Comparison of ENCODE assay signal across 19 cellular contexts in the genomic region with DNA sequence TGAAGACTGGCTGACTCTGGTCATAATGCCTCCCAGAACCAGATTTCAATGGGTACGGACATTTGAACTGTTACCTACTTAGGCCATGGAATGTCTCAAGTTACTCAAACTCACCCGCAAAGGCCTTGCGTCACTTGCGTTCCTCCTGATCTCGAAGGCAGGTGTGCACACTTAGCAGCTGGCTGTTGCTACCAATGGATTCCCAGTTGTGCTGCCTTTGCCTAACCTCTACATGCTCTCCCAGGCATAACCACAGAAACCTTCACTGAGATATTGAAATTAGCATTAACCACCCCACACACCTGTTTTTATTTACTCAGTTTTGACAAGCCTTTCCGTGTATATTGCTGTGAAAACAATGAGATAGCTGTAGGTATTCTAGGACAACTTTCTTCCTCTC. TPM values are rescaled to one million over a fixed set of nuclear protein-coding genes. Genes with fewer than 3 reads are reported as not detected.
DNase-seq lines count a peak whose midpoint lies in the region; ATAC-seq and TF ChIP-seq lines count a peak whose summit lies in the region.
"Had no signal": no experiment of that assay in that cellular context is flagged by ENCODE, and none has a peak within 500 bp of the region (broad histone marks: within the 10 kb centered on the region; RNA-seq: fewer than 3 reads in every experiment).

No MANE protein-coding gene starts in this region.

- no peak overlapping the region for H3K9ac ChIP-seq in neural progenitor cell

- no peak for TF ChIP-seq CTCF in neural progenitor cell (IDR thresholded peaks at IDR 0.05)

- no peaks in the 10 kb centered on the region for H4K20me1 ChIP-seq in neural progenitor cell (ENCODE audit: low read depth)

- peaks cover 2% of the 10 kb centered on the region for H3K4me1 Mint-ChIP-seq in neural progenitor cell

- H3K9me3 Mint-ChIP-seq in neural progenitor cell: peaks cover 9% of the 10 kb centered on the region

- no peak overlapping the region for H3K4me3 Mint-ChIP-seq in neural progenitor cell
- H3K4me3 Mint-ChIP-seq: activated B cell treated with CpG ODN at 0.5 μM for 24 hours; CD4-positive, CD25-positive, alpha-beta regulatory T cell had no signal

- H3K36me3 Mint-ChIP-seq in neural progenitor cell: peaks cover 7% of the 10 kb centered on the region
- H3K36me3 Mint-ChIP-seq: CD4-positive, CD25-positive, alpha-beta regulatory T cell had no signal

- no peaks in the 10 kb centered on the region for H3F3A ChIP-seq in neural progenitor cell (ENCODE audit: low read depth)

- H3K27me3 ChIP-seq in neural progenitor cell: peaks cover 42% of the 10 kb centered on the region
- H3K27me3 ChIP-seq: ascending aorta, upper lobe of left lung had no signal

- peak; percentile 51 for ATAC-seq in GM19438 (IDR thresholded peaks at IDR 0.05; ENCODE audit: low read depth, unreplicated experiment)
- peak; percentile 50 for ATAC-seq in HG02943 (IDR thresholded peaks at IDR 0.05; ENCODE audit: low read depth, unreplicated experiment)
- ATAC-seq: left ventricle myocardium superior had no signal

- no peaks in the 10 kb centered on the region for H3K9me3 ChIP-seq in neural progenitor cell (ENCODE audit: low read depth)
- H3K9me3 ChIP-seq: ascending aorta, upper lobe of left lung had no signal

- peaks cover 19% of the 10 kb centered on the region for H3K27me3 Mint-ChIP-seq in neural progenitor cell (ENCODE audit: insufficient read depth, low read depth)

- H2AFZ ChIP-seq in neural progenitor cell (replicated peaks): no peak overlapping the region

- no peak overlapping the region for H3K27ac ChIP-seq in neural progenitor cell
- H3K27ac ChIP-seq: ascending aorta, upper lobe of left lung had no signal

- DNase-seq in DMS79 (lab: John Stamatoyannopoulos, UW): peak; percentile 79
- DNase-seq in NCI-H510A treated with DMSO at 0.1 percent for 48 hours (lab: John Stamatoyannopoulos, UW): peak; percentile 86
- no peak for DNase-seq in neural progenitor cell (ENCODE audit: low spot score)
- DNase-seq in NCI-H1694 treated with DMSO at 0.1 percent for 48 hours (lab: John Stamatoyannopoulos, UW): no peak
- no peak for DNase-seq in GM19240 (ENCODE audit: insufficient read length, low spot score)
- DNase-seq in activated naive CD4-positive, alpha-beta T cell (lab: John Stamatoyannopoulos, UW): no peak
- DNase-seq: activated B cell treated with CpG ODN at 0.5 μM for 24 hours; CD4-positive, CD25-positive, alpha-beta regulatory T cell; foreskin melanocyte; H7; left ventricle myocardium superior; NCI-H2081; SIG-M5; stimulated activated naive CD4-positive, alpha-beta T cell treated with Interleukin-2 at 50 U/mL for 16 hours; T-helper 2 cell; upper lobe of left lung had no signal

- no peak overlapping the region for H3K27ac Mint-ChIP-seq in neural progenitor cell
- H3K27ac Mint-ChIP-seq: activated B cell treated with CpG ODN at 0.5 μM for 24 hours; CD4-positive, CD25-positive, alpha-beta regulatory T cell had no signal

- no peak overlapping the region for H3K4me2 ChIP-seq in neural progenitor cell

- H3K36me3 ChIP-seq in neural progenitor cell: no peaks in the 10 kb centered on the region
- H3K36me3 ChIP-seq: ascending aorta, upper lobe of left lung had no signal

- H3K4me1 ChIP-seq in neural progenitor cell: no peaks in the 10 kb centered on the region

- no peak overlapping the region for H3K4me3 ChIP-seq in neural progenitor cell
- H3K4me3 ChIP-seq: ascending aorta, upper lobe of left lung had no signal

- no peaks in the 10 kb centered on the region for H3K79me2 ChIP-seq in neural progenitor cell (ENCODE audit: low read depth)

RNA-seq across cellular contexts. Expression of a gene that starts 2.8 kb away (rescaled TPM):
- 2.0 and 2.1 TPM in 2 replicates for total RNA-seq in neural progenitor cell (ENCODE audit: low replicate concordance)
- total RNA-seq: activated B cell treated with CpG ODN at 0.5 μM for 24 hours; ascending aorta; CD4-positive, CD25-positive, alpha-beta regulatory T cell had no signal

Comparison
In these comparisons a context has a peak if more than half of its experiments do, and no peak if none do; other contexts are left out.
1. DNase-seq: peak in DMS79 (single experiment) and NCI-H510A treated with DMSO at 0.1 percent for 48 hours (single experiment); none in neural progenitor cell (single experiment), NCI-H1694 treated with DMSO at 0.1 percent for 48 hours (single experiment), GM19240 (single experiment) and activated naive CD4-positive, alpha-beta T cell (0 of 4).